27 cellular contexts compared by ENCODE assay signal in the genomic region with DNA sequence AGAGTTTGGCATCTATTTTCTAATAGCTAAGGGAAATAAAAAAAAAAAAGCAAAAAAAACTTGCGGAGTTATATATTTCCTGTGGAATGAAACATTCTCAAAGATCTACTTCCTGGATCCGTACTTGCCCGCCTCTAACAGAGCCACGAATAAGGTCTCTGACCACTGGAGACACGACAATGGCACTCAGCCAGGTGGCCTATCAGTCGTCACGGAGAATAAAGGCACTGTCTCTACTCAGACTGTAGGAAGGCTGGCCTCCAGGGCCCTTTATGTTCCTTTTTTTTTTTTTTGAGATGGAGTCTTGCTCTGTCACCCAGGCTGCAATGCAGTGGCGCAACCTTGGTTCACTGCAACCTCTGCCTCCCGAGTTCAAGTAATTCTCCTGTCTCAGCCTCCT.
"Had no signal": no experiment of that assay in that cellular context is flagged by ENCODE, and none has a peak within 500 bp of the region (broad histone marks: within the 10 kb centered on the region; RNA-seq: fewer than 3 reads in every experiment).

No MANE protein-coding gene starts in this region.

- H2AFZ ChIP-seq: hepatocyte had no signal

- ATAC-seq: esophagus mucosa; gastrocnemius medialis; heart left ventricle; left lung; naive thymus-derived CD8-positive, alpha-beta T cell; psoas muscle; stimulated activated memory B cell treated with anti-CD40 and anti-IgM and Interleukin-4, amounts not matched to agents 10 μg/mL and 1 μg/mL and 100 μg/mL, for 72 hours; stimulated activated naive CD8-positive, alpha-beta T cell treated with anti-CD3 and anti-CD28 coated beads, Interleukin-15, Interleukin-2, amounts not matched to agents 100 U/mL and 50 U/mL, for 24 hours had no signal

- H3K27me3 ChIP-seq: heart left ventricle, ovary, sigmoid colon, tibial nerve, upper lobe of left lung had no signal

- DNase-seq: cortex of kidney; dorsolateral prefrontal cortex; effector CD4-positive, alpha-beta T cell; foreskin fibroblast; gastrocnemius medialis; heart left ventricle; kidney; left lung; mammary epithelial cell; mesendoderm; midbrain; naive thymus-derived CD8-positive, alpha-beta T cell; nephron progenitor cell; occipital lobe; ovary; psoas muscle; sigmoid colon; stimulated activated CD4-positive, alpha-beta T cell treated with anti-CD3 and anti-CD28 coated beads, Interleukin-4, amount 100 ng/mL, for 4 hours; stimulated activated naive CD8-positive, alpha-beta T cell treated with anti-CD3 and anti-CD28 coated beads, Interleukin-15, Interleukin-2, amounts not matched to agents 100 U/mL and 50 U/mL, for 24 hours; substantia nigra; upper lobe of left lung had no signal

- H3K9me3 ChIP-seq: gastrocnemius medialis, heart left ventricle, left lung, ovary, psoas muscle, sigmoid colon, thoracic aorta, tibial nerve, upper lobe of left lung had no signal

- H3K4me2 ChIP-seq: hepatocyte had no signal

- H3K4me1 ChIP-seq: gastrocnemius medialis, left lung, psoas muscle, upper lobe of left lung had no signal

- H3K36me3 ChIP-seq: gastrocnemius medialis, heart left ventricle, left lung, ovary, sigmoid colon, thoracic aorta, tibial nerve, upper lobe of left lung had no signal

- H3K27ac ChIP-seq: dorsolateral prefrontal cortex, epithelial cell of prostate, gastrocnemius medialis, heart left ventricle, hepatocyte, ovary, psoas muscle, sigmoid colon, thoracic aorta, tibial nerve, upper lobe of left lung had no signal

- H3K4me3 ChIP-seq: dorsolateral prefrontal cortex, gastrocnemius medialis, heart left ventricle, hepatocyte, left lung, ovary, psoas muscle, sigmoid colon, thoracic aorta, tibial nerve, upper lobe of left lung had no signal
